Comparison of ENCODE assay signal across 1 cellular context in genomic region chr15:63484433-63484832, GRCh38.
TF ChIP-seq lines count a peak whose summit lies in the region.

No MANE protein-coding gene starts in this region.

TF ChIP-seq in IMR-90, 13 proteins besides CTCF, POLR2A, EP300 and RAD21 (continued from another document):
- no peak for TF ChIP-seq USF2 (IDR thresholded peaks at IDR 0.05; ENCODE audit: low read depth, low read length)
- no peak for TF ChIP-seq CEBPB (IDR thresholded peaks at IDR 0.05; ENCODE audit: low read depth, low read length)
- TF ChIP-seq MAZ (IDR thresholded peaks at IDR 0.05; ENCODE audit: borderline replicate concordance, low read depth, low read length): no peak
- no peak for TF ChIP-seq FOS (IDR thresholded peaks at IDR 0.05; ENCODE audit: low read depth, low read length)
- no peak for TF ChIP-seq RFX5 (IDR thresholded peaks at IDR 0.05; ENCODE audit: low read depth, low read length)
- no peak for TF ChIP-seq RCOR1 (IDR thresholded peaks at IDR 0.05; ENCODE audit: insufficient replicate concordance, low read length)
- TF ChIP-seq CHD1 (IDR thresholded peaks at IDR 0.05; ENCODE audit: low read depth, low read length): no peak
- TF ChIP-seq MXI1 (IDR thresholded peaks at IDR 0.05; ENCODE audit: borderline replicate concordance, low read depth, low read length): no peak
- no peak for TF ChIP-seq ELK1 (IDR thresholded peaks at IDR 0.05; ENCODE audit: borderline replicate concordance, low read depth, low read length)
- TF ChIP-seq MAFK (IDR thresholded peaks at IDR 0.05; ENCODE audit: low read depth, low read length): no peak
TF ChIP-seq in IMR-90: peak in this region for 0.
